In genomic region chr20:57585466-57586213, GRCh38 we compare ENCODE assay signal across 1 cellular context.
TF ChIP-seq lines count a peak whose summit lies in the region.

No MANE protein-coding gene starts in this region.

TF ChIP-seq in H1, 55 proteins besides CTCF, POLR2A, EP300 and RAD21:
- TF ChIP-seq CHD1 (IDR thresholded peaks at IDR 0.05; ENCODE audit: low read depth, low read length) (no peak), EGR1 (IDR thresholded peaks at IDR 0.05; ENCODE audit: borderline replicate concordance, low read depth, low read length) (no peak), PHF8 (conservative IDR thresholded peaks at IDR 0.05; ENCODE audit: low read depth, low read length) (no peak), JUND (IDR thresholded peaks at IDR 0.05; ENCODE audit: low read length) (no peak)
